In the genomic region with DNA sequence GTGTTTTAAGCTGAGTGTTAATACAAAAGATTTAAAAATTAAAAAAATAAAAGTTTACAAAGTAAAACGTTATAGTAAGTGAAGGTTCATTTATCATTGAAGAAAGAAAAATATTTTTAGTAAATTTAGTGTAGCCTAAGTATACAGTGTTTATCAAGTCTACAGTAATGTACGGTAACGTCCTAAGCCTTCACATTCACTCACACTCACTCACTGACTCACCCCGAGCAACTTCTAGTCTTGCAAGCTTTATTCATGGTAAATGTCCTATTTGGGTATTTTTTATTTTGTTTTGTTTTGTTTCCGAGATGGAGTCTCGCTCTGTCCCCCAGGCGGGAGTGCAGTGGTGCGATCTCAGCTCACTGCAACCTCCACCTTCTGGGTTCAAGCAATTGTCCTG, we compare ENCODE assay signal across 1 cellular context.
TF ChIP-seq lines count a peak whose summit lies in the region.

No MANE protein-coding gene starts in this region.

TF ChIP-seq in SK-N-SH treated with all-trans-retinoic acid at 6 μM for 48 hours, 23 proteins besides CTCF, POLR2A, EP300 and RAD21 (continued from another document):
- TF ChIP-seq TCF4 (CRISPR knock-in tag; IDR thresholded peaks at IDR 0.05; ENCODE audit: borderline replicate concordance) = no peak
- TF ChIP-seq TOX (CRISPR knock-in tag; IDR thresholded peaks at IDR 0.05; ENCODE audit: borderline replicate concordance) = no peak
- TF ChIP-seq GLIS3 (CRISPR knock-in tag; IDR thresholded peaks at IDR 0.05) = no peak
- no peak for TF ChIP-seq OSR1 (CRISPR knock-in tag; IDR thresholded peaks at IDR 0.05)
- TF ChIP-seq ISL1 (CRISPR knock-in tag; IDR thresholded peaks at IDR 0.05) = no peak
